26 cellular contexts compared by ENCODE assay signal in genomic region chrX:22818061-22818460, GRCh38.
DNase-seq lines count a peak whose midpoint lies in the region; ATAC-seq, FAIRE-seq and TF ChIP-seq lines count a peak whose summit lies in the region.
"Had no signal": no experiment of that assay in that cellular context is flagged by ENCODE, and none has a peak within 500 bp of the region (broad histone marks: within the 10 kb centered on the region; RNA-seq: fewer than 3 reads in every experiment).

No MANE protein-coding gene starts in this region.

- no peak overlapping the region for H3K4me3 Mint-ChIP-seq in chondrocyte (ENCODE audit: unreplicated experiment)
- no peak overlapping the region for H3K4me3 Mint-ChIP-seq in osteocyte (ENCODE audit: unreplicated experiment)
- H3K4me3 Mint-ChIP-seq: B cell, HFFc6, IgD-negative memory B cell had no signal

- no peak for TF ChIP-seq CTCF in chondrocyte (IDR thresholded peaks at IDR 0.05)
- no peak for TF ChIP-seq CTCF in osteocyte (IDR thresholded peaks at IDR 0.05)

- DNase-seq in A172 (ENCODE audit: low spot score) (peak; percentile 6), adipocyte (ENCODE audit: low read depth) (peak; percentile 7), chondrocyte (ENCODE audit: low spot score) (no peak), osteocyte (ENCODE audit: extremely low spot score, unreplicated experiment) (no peak), GM19238 (ENCODE audit: insufficient read length, low spot score) (no peak), small intestine (no peak), NCI-H1930 (lab: John Stamatoyannopoulos, UW) (no peak)
- DNase-seq: COR-L47, DMS 273 treated with DMSO at 0.1 percent for 48 hours, DND-41, H7, HFFc6, Karpas-422, MG63, NCI-H1092, NCI-H146, NCI-H510A, NCI-H748 treated with DMSO at 0.1 percent for 48 hours, OCI-M1, SHP77 had no signal

- H3K9me3 Mint-ChIP-seq in chondrocyte (ENCODE audit: low read depth), result no peaks in the 10 kb centered on the region
- no peaks in the 10 kb centered on the region for H3K9me3 Mint-ChIP-seq in osteocyte (ENCODE audit: unreplicated experiment)
- H3K9me3 Mint-ChIP-seq: HFFc6, IgD-negative memory B cell had no signal

- no peak for ATAC-seq in GM18858 (IDR thresholded peaks at IDR 0.05; ENCODE audit: unreplicated experiment)

- H3K9ac ChIP-seq in adipocyte (ENCODE audit: low read length), result no peak overlapping the region

- H3K27ac Mint-ChIP-seq in chondrocyte (ENCODE audit: unreplicated experiment) (peak overlapping the region; percentile 4), osteocyte (ENCODE audit: unreplicated experiment) (peak overlapping the region; percentile 51)
- H3K27ac Mint-ChIP-seq: B cell, HFFc6, IgD-negative memory B cell had no signal

- H3K9me3 ChIP-seq in adipocyte (ENCODE audit: control insufficient read depth, low read length) (no peaks in the 10 kb centered on the region), small intestine (ENCODE audit: control insufficient read depth, low read depth) (no peaks in the 10 kb centered on the region)
- H3K9me3 ChIP-seq: MG63 had no signal

- H3K27ac ChIP-seq in small intestine (ENCODE audit: low read depth in 1 of 2, low read length in 1 of 2), result no peak overlapping the region
- H3K27ac ChIP-seq: 22Rv1, SK-N-MC had no signal

- no peak for FAIRE-seq in small intestine (lab: Jason Lieb, UNC)
- FAIRE-seq: G401.6 had no signal

- H3K36me3 Mint-ChIP-seq in chondrocyte (ENCODE audit: low read depth), result no peaks in the 10 kb centered on the region
- no peaks in the 10 kb centered on the region for H3K36me3 Mint-ChIP-seq in osteocyte (ENCODE audit: unreplicated experiment)
- H3K36me3 Mint-ChIP-seq: IgD-negative memory B cell had no signal

- no peaks in the 10 kb centered on the region for H3K36me3 ChIP-seq in adipocyte (ENCODE audit: control insufficient read depth, insufficient read depth, low read length, severe bottlenecking)
- no peaks in the 10 kb centered on the region for H3K36me3 ChIP-seq in small intestine (ENCODE audit: control insufficient read depth in 2 of 2, insufficient read depth in 2 of 2, low read length in 2 of 2)
- H3K36me3 ChIP-seq: MG63 had no signal

- H3K4me1 Mint-ChIP-seq in chondrocyte (ENCODE audit: low read depth) (peaks cover 29% of the 10 kb centered on the region), osteocyte (ENCODE audit: unreplicated experiment) (peaks cover 7% of the 10 kb centered on the region)
- H3K4me1 Mint-ChIP-seq: B cell, IgD-negative memory B cell had no signal

- no peaks in the 10 kb centered on the region for H3K27me3 ChIP-seq in adipocyte (replicated peaks; ENCODE audit: control insufficient read depth, insufficient read depth, low read length)
- H3K27me3 ChIP-seq in small intestine (ENCODE audit: control insufficient read depth in 2 of 2, insufficient read depth in 2 of 2, low read length in 2 of 2), result no peaks in the 10 kb centered on the region
- H3K27me3 ChIP-seq: MG63 had no signal

- H3K27me3 Mint-ChIP-seq in chondrocyte (ENCODE audit: low read depth) (no peaks in the 10 kb centered on the region), osteocyte (ENCODE audit: unreplicated experiment) (no peaks in the 10 kb centered on the region)
- H3K27me3 Mint-ChIP-seq: B cell, IgD-negative memory B cell had no signal

- H3K4me3 ChIP-seq in adipocyte (ENCODE audit: low read length) (no peak overlapping the region), small intestine (ENCODE audit: low read depth in 1 of 2, low read length in 2 of 2) (no peak overlapping the region)
- H3K4me3 ChIP-seq: MG63, SK-N-MC had no signal

- H3K4me1 ChIP-seq in adipocyte (ENCODE audit: control insufficient read depth, insufficient read depth, low read length) (no peaks in the 10 kb centered on the region), small intestine (ENCODE audit: control insufficient read depth in 2 of 2, insufficient read depth in 1 of 2, low read depth in 1 of 2, low read length in 1 of 2) (no peaks in the 10 kb centered on the region)

Comparison
In these comparisons a context has a peak if more than half of its experiments do, and no peak if none do; other contexts are left out.
1. DNase-seq: peak in A172 (single experiment) and adipocyte (single experiment); none in chondrocyte (single experiment), osteocyte (single experiment), GM19238 (single experiment), small intestine (single experiment) and NCI-H1930 (0 of 2).